12 cellular contexts compared by ENCODE assay signal in genomic region chr1:60132985-60133673, GRCh38. TPM values are rescaled to one million over a fixed set of nuclear protein-coding genes. Genes with fewer than 3 reads are reported as not detected.
A peak's percentile ranks its signal among the peaks of the same experiment; 100 is the strongest.
DNase-seq lines count a peak whose midpoint lies in the region; ATAC-seq and TF ChIP-seq lines count a peak whose summit lies in the region.
"Had no signal": no experiment of that assay in that cellular context is flagged by ENCODE, and none has a peak within 500 bp of the region (broad histone marks: within the 10 kb centered on the region; RNA-seq: fewer than 3 reads in every experiment).

No MANE protein-coding gene starts in this region.

- H3K9me3 ChIP-seq in mammary epithelial cell (replicated peaks; ENCODE audit: insufficient read depth, low read length) (no peaks in the 10 kb centered on the region), breast epithelium (no peaks in the 10 kb centered on the region), aorta (ENCODE audit: control insufficient read depth, low read length) (no peaks in the 10 kb centered on the region)

- WGBS in mammary epithelial cell (ENCODE audit: low coverage, missing lambda C conversion rate), result 23% methylated on average over 9 of the region's 9 CpGs
- 4% methylated on average over 9 of the region's 9 CpGs for whole genome bisulfite sequencing in aorta, 2 donors

- ATAC-seq in SK-N-SH treated with all-trans-retinoic acid at 6 μM for 48 hours (peak; percentile 89), aorta (ENCODE audit: low FRiP score) (peak; percentile 72), Right ventricle myocardium inferior (no peak)
- ATAC-seq: left ventricle myocardium superior had no signal

- TF ChIP-seq CTCF in mammary epithelial cell (conservative IDR thresholded peaks at IDR 0.05 in 1 of 2, IDR thresholded peaks at IDR 0.05 in 1 of 2; ENCODE audit: extremely low read depth in 1 of 2, insufficient read depth in 1 of 2, low read depth in 1 of 2, low read length in 2 of 2), result no peak
- TF ChIP-seq CTCF in breast epithelium (IDR thresholded peaks at IDR 0.05), result no peak

- in situ Hi-C loops in mammary epithelial cell (cut with MboI; ENCODE audit: low sequenced_read_pairs in 2 of 2), result no loop called here

- intact Hi-C loops in mammary epithelial cell (cut with micrococcal nuclease), result no loop called here
- intact Hi-C loops in breast epithelium (cut with DNase I; ENCODE audit: low total_unique reads), result no loop called here
- intact Hi-C loops in aorta (cut with DNase I), result loop anchor here (5.0 to 10.0 kb wide), 2 partner anchors 136 to 138 kb away; no protein-coding TSS in a partner anchor
- intact Hi-C loops in Right ventricle myocardium inferior (cut with DNase I), result no loop called here

- H3K79me2 ChIP-seq in mammary epithelial cell (ENCODE audit: insufficient read depth, low read length), result no peaks in the 10 kb centered on the region

- H3K27me3 ChIP-seq in mammary epithelial cell (ENCODE audit: insufficient read depth, low read length) (peaks cover 2% of the 10 kb centered on the region), breast epithelium (no peaks in the 10 kb centered on the region), aorta (ENCODE audit: control insufficient read depth in 1 of 2, insufficient read depth in 2 of 2, low read length in 1 of 2) (no peaks in the 10 kb centered on the region)

- CTCF ChIA-PET in mammary epithelial cell (lab: Charles Lee; ENCODE audit: low non-redundant PET), result no interaction called here

- H3K4me3 ChIP-seq in mammary epithelial cell (replicated peaks in 1 of 3; ENCODE audit: insufficient read depth in 1 of 3, low read depth in 2 of 3, low read length in 3 of 3) (no peak overlapping the region), breast epithelium (no peak overlapping the region), aorta (ENCODE audit: low read length in 2 of 2) (no peak overlapping the region)

- H3K27ac ChIP-seq in mammary epithelial cell (ENCODE audit: insufficient read depth, low read depth, low read length) (no peak overlapping the region), breast epithelium (no peak overlapping the region), aorta (ENCODE audit: low read depth in 1 of 2, low read length in 2 of 2) (peak overlapping the region; percentile 45 to 91)

- no TSS peak for BruUV-seq in mammary epithelial cell (replicated peaks; lab: Mats Ljungman, UMichigan)

- dilution Hi-C loops in mammary epithelial cell (cut with HindIII; ENCODE audit: low sequenced_read_pairs), result no loop called here

- DNase-seq in mammary epithelial cell, result no peak
- no peak for DNase-seq in breast epithelium (ENCODE audit: low spot score in 2 of 2)
- peak; percentile 69 for DNase-seq in fibroblast of the conjunctiva (ENCODE audit: low read depth)
- peak; percentile 69 to 73 for DNase-seq in aorta
- no peak for DNase-seq in activated CD4-positive, alpha-beta T cell treated with anti-CD3 and anti-CD28 coated beads, Interleukin-2, amount 50 U/mL, for 4 hours
- no peak for DNase-seq in NCI-H128 (lab: John Stamatoyannopoulos, UW; ENCODE audit: unreplicated experiment)
- DNase-seq in Right ventricle myocardium inferior (ENCODE audit: missing footprints), result no peak
- DNase-seq: activated CD8-positive, alpha-beta memory T cell treated with anti-CD3 and anti-CD28 coated beads for 24 hours; cortex of kidney; left ventricle myocardium superior had no signal

- TF ChIP-seq POLR2A in breast epithelium (IDR thresholded peaks at IDR 0.05), result no peak

- no peak overlapping the region for H3K9ac ChIP-seq in mammary epithelial cell (ENCODE audit: insufficient read depth, low read length)

- no peak overlapping the region for H3K4me2 ChIP-seq in mammary epithelial cell (ENCODE audit: insufficient read depth, low read depth, low read length)

- no peaks in the 10 kb centered on the region for H4K20me1 ChIP-seq in mammary epithelial cell (ENCODE audit: insufficient read depth, low read length)

- H2AFZ ChIP-seq in mammary epithelial cell (ENCODE audit: low read depth, low read length), result peak overlapping the region; percentile 41

- H3K4me1 ChIP-seq in mammary epithelial cell (ENCODE audit: insufficient read depth, low read length) (no peaks in the 10 kb centered on the region), breast epithelium (no peaks in the 10 kb centered on the region), aorta (ENCODE audit: control insufficient read depth in 1 of 2, insufficient read depth in 2 of 2, low read length in 2 of 2) (peaks cover 5 to 7% of the 10 kb centered on the region in 2 donors)

- H3K36me3 ChIP-seq in mammary epithelial cell (ENCODE audit: insufficient read depth, low read length) (no peaks in the 10 kb centered on the region), breast epithelium (no peaks in the 10 kb centered on the region), aorta (ENCODE audit: control insufficient read depth in 1 of 2, insufficient read depth in 2 of 2, low read length in 1 of 2) (no peaks in the 10 kb centered on the region)

TF ChIP-seq in SK-N-SH treated with all-trans-retinoic acid at 6 μM for 48 hours, 23 proteins besides CTCF, POLR2A, EP300 and RAD21:
- TF ChIP-seq SNAI2 (CRISPR knock-in tag; IDR thresholded peaks at IDR 0.05) (no peak), ESRRG (CRISPR knock-in tag; IDR thresholded peaks at IDR 0.05) (no peak), ZNF8 (CRISPR knock-in tag; IDR thresholded peaks at IDR 0.05) (no peak), ARNTL (CRISPR knock-in tag; IDR thresholded peaks at IDR 0.05; ENCODE audit: borderline replicate concordance, low read depth) (no peak), POU6F1 (CRISPR knock-in tag; IDR thresholded peaks at IDR 0.05; ENCODE audit: borderline replicate concordance, low read depth) (no peak), BACH2 (CRISPR knock-in tag; IDR thresholded peaks at IDR 0.05; ENCODE audit: borderline replicate concordance) (no peak), ZFP3 (CRISPR knock-in tag; IDR thresholded peaks at IDR 0.05) (no peak), PPARA (CRISPR knock-in tag; IDR thresholded peaks at IDR 0.05; ENCODE audit: borderline replicate concordance) (no peak), TOX (CRISPR knock-in tag; IDR thresholded peaks at IDR 0.05; ENCODE audit: borderline replicate concordance) (no peak), CSRNP3 (CRISPR knock-in tag; IDR thresholded peaks at IDR 0.05) (no peak), PATZ1 (CRISPR knock-in tag; IDR thresholded peaks at IDR 0.05; ENCODE audit: borderline replicate concordance) (no peak), ZNF565 (CRISPR knock-in tag; conservative IDR thresholded peaks at IDR 0.05; ENCODE audit: low read depth) (no peak)

RNA-seq across cellular contexts. Expression of gene C1orf87, which starts 59.6 kb away (rescaled TPM):
- total RNA-seq in mammary epithelial cell (not detected), breast epithelium (not detected), aorta (under 1 TPM; 0.23 to 0.51 TPM), Right ventricle myocardium inferior (not detected)
- polyA plus RNA-seq in mammary epithelial cell (not detected), aorta (1 to 10 TPM in 1 of 2 donors, under 1 TPM in 1; 0.38 to 1.0 TPM)
- polyA minus RNA-seq in mammary epithelial cell, result not detected
- total RNA-seq: CD4-positive, CD25-positive, alpha-beta regulatory T cell; left ventricle myocardium superior had no signal
- polyA plus RNA-seq: CD4-positive, CD25-positive, alpha-beta regulatory T cell had no signal

Comparison
In these comparisons a context has a peak if more than half of its experiments do, and no peak if none do; other contexts are left out.
1. DNase-seq: peak in fibroblast of the conjunctiva (single experiment) and aorta (2 of 2); none in mammary epithelial cell (single experiment), breast epithelium (0 of 2), activated CD4-positive, alpha-beta T cell treated with anti-CD3 and anti-CD28 coated beads, Interleukin-2, amount 50 U/mL, for 4 hours (0 of 2), NCI-H128 (single experiment) and Right ventricle myocardium inferior (single experiment).
2. H3K27ac ChIP-seq: peak in aorta (2 of 2); none in mammary epithelial cell (single experiment) and breast epithelium (0 of 2).
3. intact Hi-C loops: an anchor here in aorta (5.0 to 10.0 kb wide); none called in mammary epithelial cell, breast epithelium and Right ventricle myocardium inferior.